1 cellular context compared by ENCODE assay signal in the genomic region with DNA sequence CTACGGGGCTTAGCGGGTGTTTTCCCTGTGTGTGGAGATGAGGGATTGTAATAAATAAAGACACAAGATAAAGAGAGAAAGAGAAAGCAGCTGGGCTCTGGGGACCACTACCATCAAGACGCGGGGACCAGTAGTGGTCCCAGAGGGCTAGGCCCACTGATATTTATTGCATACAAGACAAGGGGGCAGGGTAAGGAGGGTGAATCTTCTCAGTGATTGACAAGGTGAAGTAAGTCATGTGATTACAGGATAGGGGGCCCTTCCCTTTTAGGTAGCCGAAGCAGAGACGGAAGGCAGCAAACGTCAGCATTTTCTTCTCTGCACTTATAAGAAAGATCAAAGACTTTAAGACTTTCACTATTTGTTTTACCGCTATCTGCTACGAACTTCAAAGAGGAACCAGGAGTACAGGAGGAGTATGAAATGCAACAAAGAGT.
A peak's percentile ranks its signal among the peaks of the same experiment; 100 is the strongest.
TF ChIP-seq lines count a peak whose summit lies in the region.

No MANE protein-coding gene starts in this region.

TF ChIP-seq in K562, 482 proteins besides CTCF, POLR2A, EP300 and RAD21 (continued from another document):
- TF ChIP-seq SMARCB1 (IDR thresholded peaks at IDR 0.05; ENCODE audit: insufficient read length, low read depth) (no peak), XRCC5 (IDR thresholded peaks at IDR 0.05; ENCODE audit: low read depth, low read length) (no peak), EWSR1 (IDR thresholded peaks at IDR 0.05; ENCODE audit: borderline replicate concordance, low read depth, partially characterized antibody) (no peak), L3MBTL2 (IDR thresholded peaks at IDR 0.05) (no peak), CAMTA2 (CRISPR knock-in tag; conservative IDR thresholded peaks at IDR 0.05) (no peak), RAD51 (IDR thresholded peaks at IDR 0.05; ENCODE audit: borderline replicate concordance, low read depth) (no peak), MAFF (IDR thresholded peaks at IDR 0.05; ENCODE audit: low read length) (peak; percentile 32), ZNF785 (CRISPR knock-in tag; IDR thresholded peaks at IDR 0.05) (no peak), ZMIZ1 (IDR thresholded peaks at IDR 0.05; ENCODE audit: low read depth in 2 of 2, low read length in 2 of 2) (no peak), PRPF4 (IDR thresholded peaks at IDR 0.05; ENCODE audit: insufficient read depth, low read depth, low read length, poor library complexity, severe bottlenecking) (no peak), ZNF445 (CRISPR knock-in tag; IDR thresholded peaks at IDR 0.05; ENCODE audit: low read depth) (no peak), TOE1 (IDR thresholded peaks at IDR 0.05; ENCODE audit: borderline replicate concordance) (no peak), TOE1 (CRISPR knock-in tag; IDR thresholded peaks at IDR 0.05; ENCODE audit: borderline replicate concordance, low read depth) (no peak), PTBP1 (IDR thresholded peaks at IDR 0.05; ENCODE audit: low read depth, low read length) (no peak), TRIM24 (IDR thresholded peaks at IDR 0.05) (no peak), SMAD2 (IDR thresholded peaks at IDR 0.05; ENCODE audit: low read depth, low read length) (no peak)
- TF ChIP-seq, protein P1, sequence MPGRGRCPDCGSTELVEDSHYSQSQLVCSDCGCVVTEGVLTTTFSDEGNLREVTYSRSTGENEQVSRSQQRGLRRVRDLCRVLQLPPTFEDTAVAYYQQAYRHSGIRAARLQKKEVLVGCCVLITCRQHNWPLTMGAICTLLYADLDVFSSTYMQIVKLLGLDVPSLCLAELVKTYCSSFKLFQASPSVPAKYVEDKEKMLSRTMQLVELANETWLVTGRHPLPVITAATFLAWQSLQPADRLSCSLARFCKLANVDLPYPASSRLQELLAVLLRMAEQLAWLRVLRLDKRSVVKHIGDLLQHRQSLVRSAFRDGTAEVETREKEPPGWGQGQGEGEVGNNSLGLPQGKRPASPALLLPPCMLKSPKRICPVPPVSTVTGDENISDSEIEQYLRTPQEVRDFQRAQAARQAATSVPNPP (IDR thresholded peaks at IDR 0.05; ENCODE audit: borderline replicate concordance, insufficient read depth, insufficient read length), result no peak
- TF ChIP-seq, protein P2, sequence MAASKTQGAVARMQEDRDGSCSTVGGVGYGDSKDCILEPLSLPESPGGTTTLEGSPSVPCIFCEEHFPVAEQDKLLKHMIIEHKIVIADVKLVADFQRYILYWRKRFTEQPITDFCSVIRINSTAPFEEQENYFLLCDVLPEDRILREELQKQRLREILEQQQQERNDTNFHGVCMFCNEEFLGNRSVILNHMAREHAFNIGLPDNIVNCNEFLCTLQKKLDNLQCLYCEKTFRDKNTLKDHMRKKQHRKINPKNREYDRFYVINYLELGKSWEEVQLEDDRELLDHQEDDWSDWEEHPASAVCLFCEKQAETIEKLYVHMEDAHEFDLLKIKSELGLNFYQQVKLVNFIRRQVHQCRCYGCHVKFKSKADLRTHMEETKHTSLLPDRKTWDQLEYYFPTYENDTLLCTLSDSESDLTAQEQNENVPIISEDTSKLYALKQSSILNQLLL (CRISPR knock-in tag; IDR thresholded peaks at IDR 0.05; ENCODE audit: borderline replicate concordance), result no peak
- TF ChIP-seq, protein P3, sequence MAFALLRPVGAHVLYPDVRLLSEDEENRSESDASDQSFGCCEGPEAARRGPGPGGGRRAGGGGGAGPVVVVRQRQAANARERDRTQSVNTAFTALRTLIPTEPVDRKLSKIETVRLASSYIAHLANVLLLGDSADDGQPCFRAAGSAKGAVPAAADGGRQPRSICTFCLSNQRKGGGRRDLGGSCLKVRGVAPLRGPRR (CRISPR knock-in tag; IDR thresholded peaks at IDR 0.05), result no peak
- TF ChIP-seq, protein P4, sequence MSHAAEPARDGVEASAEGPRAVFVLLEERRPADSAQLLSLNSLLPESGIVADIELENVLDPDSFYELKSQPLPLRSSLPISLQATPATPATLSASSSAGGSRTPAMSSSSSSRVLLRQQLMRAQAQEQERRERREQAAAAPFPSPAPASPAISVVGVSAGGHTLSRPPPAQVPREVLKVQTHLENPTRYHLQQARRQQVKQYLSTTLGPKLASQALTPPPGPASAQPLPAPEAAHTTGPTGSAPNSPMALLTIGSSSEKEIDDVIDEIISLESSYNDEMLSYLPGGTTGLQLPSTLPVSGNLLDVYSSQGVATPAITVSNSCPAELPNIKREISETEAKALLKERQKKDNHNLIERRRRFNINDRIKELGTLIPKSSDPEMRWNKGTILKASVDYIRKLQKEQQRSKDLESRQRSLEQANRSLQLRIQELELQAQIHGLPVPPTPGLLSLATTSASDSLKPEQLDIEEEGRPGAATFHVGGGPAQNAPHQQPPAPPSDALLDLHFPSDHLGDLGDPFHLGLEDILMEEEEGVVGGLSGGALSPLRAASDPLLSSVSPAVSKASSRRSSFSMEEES (CRISPR knock-in tag; IDR thresholded peaks at IDR 0.05), result peak; percentile 27; the same call in 1 of the 2 replicates
